ENCODE assay signal across 1 cellular context in genomic region chrX:28542791-28543190, GRCh38.
TF ChIP-seq lines count a peak whose summit lies in the region.

No MANE protein-coding gene starts in this region.

TF ChIP-seq in liver, 16 proteins besides CTCF, POLR2A, EP300 and RAD21 (continued from another document):
- TF ChIP-seq REST (IDR thresholded peaks at IDR 0.05), result no peak
- TF ChIP-seq HNF4A (conservative IDR thresholded peaks at IDR 0.05), result peak in 1 of 2 donors; percentile 10
- no peak for TF ChIP-seq YY1 (IDR thresholded peaks at IDR 0.05)
- TF ChIP-seq JUND (IDR thresholded peaks at IDR 0.05), result no peak
- no peak for TF ChIP-seq SP1 (IDR thresholded peaks at IDR 0.05)
TF ChIP-seq in liver: peak in this region for 2.
